ENCODE assay signal across 8 cellular contexts in genomic region chr15:92810418-92811138, GRCh38.
A peak's percentile ranks its signal among the peaks of the same experiment; 100 is the strongest.
DNase-seq lines count a peak whose midpoint lies in the region; ATAC-seq and TF ChIP-seq lines count a peak whose summit lies in the region.

No MANE protein-coding gene starts in this region.

- H3K9me3 ChIP-seq in CD4-positive, alpha-beta memory T cell (ENCODE audit: control insufficient read depth in 1 of 2, low read length in 2 of 2): no peaks in the 10 kb centered on the region
- H3K9me3 ChIP-seq in heart right ventricle: no peaks in the 10 kb centered on the region

- ATAC-seq in activated naive CD8-positive, alpha-beta T cell treated with anti-CD3 and anti-CD28 coated beads, Interleukin-2, amount 50 U/mL, for 24 hours: no peak
- ATAC-seq in heart right ventricle: peak in 5 of 8 donors; percentile 8 to 41 (median 25)
- no peak for ATAC-seq in HG02642 (IDR thresholded peaks at IDR 0.05; ENCODE audit: poor library complexity, unreplicated experiment)
- no peak for ATAC-seq in GM19397 (IDR thresholded peaks at IDR 0.05; ENCODE audit: unreplicated experiment)

- TF ChIP-seq CTCF in heart right ventricle (IDR thresholded peaks at IDR 0.05): no peak

- peaks cover 29 to 78% (median 49%) of the 10 kb centered on the region in 4 donors for H3K4me1 Mint-ChIP-seq in CD4-positive, alpha-beta memory T cell
- H3K4me1 Mint-ChIP-seq in activated naive CD8-positive, alpha-beta T cell treated with anti-CD3 and anti-CD28 coated beads, Interleukin-2, amount 50 U/mL, for 24 hours: peaks cover 54% of the 10 kb centered on the region

- POLR2A ChIA-PET in CD4-positive, alpha-beta memory T cell (lab: Charles Lee; ENCODE audit: partially characterized antibody): interaction anchor here (1.1 to 14.5 kb wide), 19 partner anchors 9 to 115 kb away, joined by 3 to 1104 read pairs (median 23); partner anchors contain the start of gene CHD2

- no peaks in the 10 kb centered on the region for H3K9me3 Mint-ChIP-seq in CD4-positive, alpha-beta memory T cell
- H3K9me3 Mint-ChIP-seq in activated naive CD8-positive, alpha-beta T cell treated with anti-CD3 and anti-CD28 coated beads, Interleukin-2, amount 50 U/mL, for 24 hours: no peaks in the 10 kb centered on the region

- peak overlapping the region; percentile 79 to 97 (median 89) for H3K4me3 Mint-ChIP-seq in CD4-positive, alpha-beta memory T cell
- H3K4me3 Mint-ChIP-seq in activated naive CD8-positive, alpha-beta T cell treated with anti-CD3 and anti-CD28 coated beads, Interleukin-2, amount 50 U/mL, for 24 hours: peak overlapping the region; percentile 87

- peaks cover 67% of the 10 kb centered on the region for H3K4me1 ChIP-seq in CD4-positive, alpha-beta memory T cell (ENCODE audit: insufficient read depth, low read length)
- peaks cover 0 to 52% (median 28%) of the 10 kb centered on the region in 9 donors for H3K4me1 ChIP-seq in heart right ventricle

- peak overlapping the region; percentile 92 to 100 (median 95) for H3K27ac Mint-ChIP-seq in CD4-positive, alpha-beta memory T cell
- peak overlapping the region; percentile 99 for H3K27ac Mint-ChIP-seq in activated naive CD8-positive, alpha-beta T cell treated with anti-CD3 and anti-CD28 coated beads, Interleukin-2, amount 50 U/mL, for 24 hours

- H3K4me3 ChIP-seq in CD4-positive, alpha-beta memory T cell (ENCODE audit: low read length in 2 of 2): peak overlapping the region; percentile 84 to 94
- peak overlapping the region in 9 of 10 donors; percentile 48 to 73 (median 63) for H3K4me3 ChIP-seq in heart right ventricle

- CTCF ChIA-PET in CD4-positive, alpha-beta memory T cell (lab: Charles Lee; ENCODE audit: partially characterized antibody): interaction anchor here (1.0 to 6.1 kb wide), 13 partner anchors 8 to 107 kb away, joined by 3 to 121 read pairs (median 23); no protein-coding TSS in a partner anchor

- H3K36me3 ChIP-seq in CD4-positive, alpha-beta memory T cell (ENCODE audit: insufficient read depth, low read length): no peaks in the 10 kb centered on the region
- no peaks in the 10 kb centered on the region for H3K36me3 ChIP-seq in heart right ventricle

- 3 to 9% methylated on average over 10 of the region's 10 CpGs for WGBS in heart right ventricle, 2 donors

- peak in 1 of 5 donors; percentile 53 for DNase-seq in CD4-positive, alpha-beta memory T cell
- DNase-seq in HS-27A (ENCODE audit: low read depth) (peak; percentile 79), NCI-H82 treated with DMSO at 0.1 percent for 48 hours (lab: John Stamatoyannopoulos, UW; ENCODE audit: unreplicated experiment) (peak; percentile 90), heart right ventricle (peak; percentile 72 to 75), putamen (ENCODE audit: low spot score) (peak; percentile 61)
- peak; percentile 67 for DNase-seq in activated naive CD8-positive, alpha-beta T cell treated with anti-CD3 and anti-CD28 coated beads, Interleukin-2, amount 50 U/mL, for 24 hours

- peak overlapping the region; percentile 91 for H3K27ac ChIP-seq in CD4-positive, alpha-beta memory T cell (ENCODE audit: low read depth, low read length)
- H3K27ac ChIP-seq in heart right ventricle: peak overlapping the region; percentile 96 to 99 (median 97)

- no peaks in the 10 kb centered on the region for H3K27me3 ChIP-seq in CD4-positive, alpha-beta memory T cell (ENCODE audit: insufficient read depth, low read length)
- no peaks in the 10 kb centered on the region for H3K27me3 ChIP-seq in heart right ventricle

- intact Hi-C loops in CD4-positive, alpha-beta memory T cell (cut with micrococcal nuclease): no loop called here
- intact Hi-C loops in heart right ventricle (cut with DNase I): loop anchor here in 5 of 10 donors (1.0 to 10.0 kb wide), 5 partner anchors 10 to 92 kb away; partner anchors contain the start of gene CHD2 (in 1 of the 5)

- no peaks in the 10 kb centered on the region for H3K27me3 Mint-ChIP-seq in CD4-positive, alpha-beta memory T cell
- H3K27me3 Mint-ChIP-seq in activated naive CD8-positive, alpha-beta T cell treated with anti-CD3 and anti-CD28 coated beads, Interleukin-2, amount 50 U/mL, for 24 hours: no peaks in the 10 kb centered on the region

- H3K36me3 Mint-ChIP-seq in CD4-positive, alpha-beta memory T cell: peaks cover 0 to 3% of the 10 kb centered on the region in 2 donors
- H3K36me3 Mint-ChIP-seq in activated naive CD8-positive, alpha-beta T cell treated with anti-CD3 and anti-CD28 coated beads, Interleukin-2, amount 50 U/mL, for 24 hours (ENCODE audit: low read depth): no peaks in the 10 kb centered on the region

Comparison
In these comparisons a context has a peak if more than half of its experiments do, and no peak if none do; other contexts are left out.
1. ATAC-seq: peak in heart right ventricle (5 of 8); none in activated naive CD8-positive, alpha-beta T cell treated with anti-CD3 and anti-CD28 coated beads, Interleukin-2, amount 50 U/mL, for 24 hours (single experiment), HG02642 (single experiment) and GM19397 (single experiment).